Comparison of ENCODE assay signal across 25 cellular contexts in the genomic region with DNA sequence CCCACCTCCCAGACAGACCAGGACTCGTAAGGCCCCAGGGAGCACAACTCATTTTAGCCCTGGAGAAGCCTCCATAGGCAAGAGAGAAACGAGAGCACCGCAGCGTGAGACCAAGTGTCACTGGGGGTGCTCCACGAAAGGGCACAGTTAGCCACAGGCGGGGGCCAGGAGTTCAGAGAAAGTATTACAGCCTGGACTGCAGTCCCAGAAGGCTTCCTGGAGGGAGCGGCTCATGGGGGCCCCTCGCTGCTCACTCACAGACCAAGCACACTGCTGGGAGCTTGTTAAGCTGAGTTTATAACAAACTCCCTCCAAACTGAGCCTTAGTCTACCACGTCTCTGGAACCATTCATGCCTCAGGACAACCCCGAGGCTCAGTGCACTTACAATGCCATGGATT. TPM values are rescaled to one million over a fixed set of nuclear protein-coding genes. Genes with fewer than 3 reads are reported as not detected.
A peak's percentile ranks its signal among the peaks of the same experiment; 100 is the strongest.
DNase-seq lines count a peak whose midpoint lies in the region; ATAC-seq, FAIRE-seq and TF ChIP-seq lines count a peak whose summit lies in the region.
"Had no signal": no experiment of that assay in that cellular context is flagged by ENCODE, and none has a peak within 500 bp of the region (broad histone marks: within the 10 kb centered on the region; RNA-seq: fewer than 3 reads in every experiment).

No MANE protein-coding gene starts in this region.

- no peaks in the 10 kb centered on the region for H3K27me3 Mint-ChIP-seq in natural killer cell treated with Interleukin-12 subunit alpha and Interleukin-12 subunit beta and Interleukin-15 and Interleukin-18, amount 100 ng/mL, for 72 hours
- H3K27me3 Mint-ChIP-seq in natural killer cell (ENCODE audit: low read depth in 2 of 2), result no peaks in the 10 kb centered on the region
- H3K27me3 Mint-ChIP-seq in H9 (ENCODE audit: low read depth), result no peaks in the 10 kb centered on the region
- H3K27me3 Mint-ChIP-seq: CD4-positive, alpha-beta T cell had no signal

- no peak overlapping the region for H3K4me3 ChIP-seq in K562
- H3K4me3 ChIP-seq in gastrocnemius medialis, result no peak overlapping the region
- H3K4me3 ChIP-seq: BLaER1 had no signal

- POLR2A ChIA-PET in K562 (lab: Yijun Ruan, JAX), result no interaction called here

- H3K56ac ChIP-seq in H9 (ENCODE audit: insufficient read length, low read depth, low read length), result no peak overlapping the region

- no peak overlapping the region for H2BK20ac ChIP-seq in H9 (ENCODE audit: low read depth, low read length, poor library complexity, severe bottlenecking)

- H3K27ac Mint-ChIP-seq in natural killer cell treated with Interleukin-12 subunit alpha and Interleukin-12 subunit beta and Interleukin-15 and Interleukin-18, amount 100 ng/mL, for 72 hours, result no peak overlapping the region
- H3K27ac Mint-ChIP-seq in natural killer cell (no peak overlapping the region), H9 (peak overlapping the region in 2 of 3 experiments; percentile 15 to 70; a peak in 3 of 7 replicates)
- H3K27ac Mint-ChIP-seq: CD14-positive monocyte; CD4-positive, alpha-beta T cell; CD8-positive, alpha-beta T cell had no signal

- CTCF ChIA-PET in K562 (lab: Yijun Ruan, JAX; ENCODE audit: low intra/inter-chr PET ratio), result no interaction called here

- TF ChIP-seq EP300 in K562 (IDR thresholded peaks at IDR 0.05; ENCODE audit: low read length), result no peak

- H3T11ph ChIP-seq in H9 (ENCODE audit: low read length), result no peak overlapping the region

- no peak overlapping the region for H2BK15ac ChIP-seq in H9 (ENCODE audit: low read depth, low read length)

- no peaks in the 10 kb centered on the region for H4K20me1 ChIP-seq in H9 (ENCODE audit: control insufficient read depth, insufficient read depth, insufficient read length)
- no peaks in the 10 kb centered on the region; the same call in 1 of the 2 replicates for H4K20me1 ChIP-seq in K562 (replicated peaks; ENCODE audit: control insufficient read depth, insufficient read depth, low read length)

- H3K4ac ChIP-seq in H9 (ENCODE audit: low read depth, low read length), result no peak overlapping the region

- H3K14ac ChIP-seq in H9 (ENCODE audit: insufficient read depth, low read length), result no peak overlapping the region; the same call in 1 of the 2 replicates

- ATAC-seq in natural killer cell treated with Interleukin-12 subunit alpha and Interleukin-12 subunit beta and Interleukin-15 and Interleukin-18, amount 100 ng/mL, for 72 hours, result no peak
- ATAC-seq in natural killer cell (no peak), K562 (no peak), gastrocnemius medialis (no peak)
- ATAC-seq: CD8-positive, alpha-beta T cell had no signal

- H2BK120ac ChIP-seq in H9 (ENCODE audit: low read depth, low read length, poor library complexity, severe bottlenecking), result no peak overlapping the region

- no peak overlapping the region for H4K91ac ChIP-seq in H9 (ENCODE audit: insufficient read length, low read depth, low read length)

- no peak overlapping the region for H3K23ac ChIP-seq in H9 (ENCODE audit: insufficient read length, low read depth, low read length)

- TF ChIP-seq POLR2A in K562 (conservative IDR thresholded peaks at IDR 0.05) (no peak), gastrocnemius medialis (IDR thresholded peaks at IDR 0.05) (no peak)

- no peak overlapping the region for H2AK5ac ChIP-seq in H9 (ENCODE audit: insufficient read length, low read length)

- no peak overlapping the region for H2BK12ac ChIP-seq in H9 (ENCODE audit: insufficient read length, low read depth, low read length)

- no TSS peak for BruUV-seq in K562 (replicated peaks; lab: Mats Ljungman, UMichigan)

- no peak for FAIRE-seq in K562 (lab: Jason Lieb, UNC)
- FAIRE-seq: A204.1, D721Med, G401.6, GM12891, GM19239 had no signal

- in situ Hi-C loops in K562 (cut with MboI), result no loop called here
- in situ Hi-C loops in gastrocnemius medialis (cut with MboI; ENCODE audit: low sequenced_read_pairs in 4 of 4), result no loop called here

- H3K23me2 ChIP-seq in H9 (ENCODE audit: insufficient read length, low read depth, low read length, poor library complexity, severe bottlenecking), result no peaks in the 10 kb centered on the region

- no peaks in the 10 kb centered on the region for H3K9me1 ChIP-seq in K562 (ENCODE audit: control insufficient read depth, insufficient read depth, low read length)

- intact Hi-C loops in natural killer cell (cut with micrococcal nuclease), result no loop called here
- intact Hi-C loops in K562 (cut with micrococcal nuclease), result no loop called here
- intact Hi-C loops in gastrocnemius medialis (cut with DNase I; ENCODE audit: low total_unique reads), result no loop called here

- no peak overlapping the region for H3K4me2 ChIP-seq in H9 (ENCODE audit: insufficient read depth, insufficient read length, low read length)
- H3K4me2 ChIP-seq in K562 (ENCODE audit: insufficient read depth, low read length), result no peak overlapping the region
- H3K4me2 ChIP-seq: BLaER1 had no signal

- no peaks in the 10 kb centered on the region for H3K36me3 Mint-ChIP-seq in natural killer cell treated with Interleukin-12 subunit alpha and Interleukin-12 subunit beta and Interleukin-15 and Interleukin-18, amount 100 ng/mL, for 72 hours
- H3K36me3 Mint-ChIP-seq in natural killer cell (no peaks in the 10 kb centered on the region), H9 (ENCODE audit: insufficient read depth in 1 of 3, low read depth in 3 of 3) (peaks cover 2 to 21% (median 11%) of the 10 kb centered on the region in 3 experiments; a peak in 6 of 7 replicates)

- H2BK5ac ChIP-seq in H9 (ENCODE audit: insufficient read length, low read length), result no peak overlapping the region

- H3K79me1 ChIP-seq in H9 (ENCODE audit: insufficient read depth, low read depth, low read length, poor library complexity, severe bottlenecking), result peaks cover 4% of the 10 kb centered on the region

- H3K27ac ChIP-seq in H9 (ENCODE audit: insufficient read length, low read depth, low read length), result no peak overlapping the region
- no peak overlapping the region for H3K27ac ChIP-seq in K562 (ENCODE audit: extremely low read depth, low read depth, low read length)
- peak overlapping the region; percentile 17 to 61 (median 42) for H3K27ac ChIP-seq in gastrocnemius medialis
- H3K27ac ChIP-seq: BLaER1 had no signal

- no peaks in the 10 kb centered on the region for H3K4me1 ChIP-seq in H9 (ENCODE audit: insufficient read depth, low read length)
- peaks cover 4 to 12% of the 10 kb centered on the region in 2 experiments; a peak in 4 of 5 replicates for H3K4me1 ChIP-seq in K562 (replicated peaks in 1 of 2; ENCODE audit: control insufficient read depth in 2 of 2, insufficient read depth in 2 of 2, low read length in 2 of 2)
- peaks cover 0 to 12% of the 10 kb centered on the region in 2 donors for H3K4me1 ChIP-seq in gastrocnemius medialis
- H3K4me1 ChIP-seq: BE2C, Caco-2 had no signal

- H3K36me3 ChIP-seq in K562 (ENCODE audit: control insufficient read depth, insufficient read depth, low read length) (peaks cover 70% of the 10 kb centered on the region), gastrocnemius medialis (peaks cover 0 to 21% of the 10 kb centered on the region in 2 donors)

- H3K79me2 ChIP-seq in H9 (ENCODE audit: insufficient read depth, low read length), result peaks cover 2% of the 10 kb centered on the region; the same call in 1 of the 2 replicates
- H3K79me2 ChIP-seq in K562 (ENCODE audit: control insufficient read depth, insufficient read depth, low read length), result peaks cover 65% of the 10 kb centered on the region

- H3K9me3 ChIP-seq in H9 (ENCODE audit: control insufficient read depth, low read depth, low read length), result no peaks in the 10 kb centered on the region
- H3K9me3 ChIP-seq in K562 (replicated peaks; ENCODE audit: control insufficient read depth, insufficient read depth, low read depth, low read length), result no peaks in the 10 kb centered on the region
- no peaks in the 10 kb centered on the region for H3K9me3 ChIP-seq in gastrocnemius medialis
- H3K9me3 ChIP-seq: BE2C, BLaER1, Caco-2 had no signal

- H3K9ac ChIP-seq in H9 (ENCODE audit: extremely low read depth, insufficient read length, low read length) (no peak overlapping the region), K562 (ENCODE audit: insufficient read depth in 1 of 2, low read depth in 2 of 2, low read length in 2 of 2) (no peak overlapping the region)
- H3K9ac ChIP-seq: BLaER1 had no signal

- H3K4me3 Mint-ChIP-seq in natural killer cell treated with Interleukin-12 subunit alpha and Interleukin-12 subunit beta and Interleukin-15 and Interleukin-18, amount 100 ng/mL, for 72 hours, result no peak overlapping the region
- no peak overlapping the region for H3K4me3 Mint-ChIP-seq in natural killer cell
- H3K4me3 Mint-ChIP-seq in H9, result no peak overlapping the region
- H3K4me3 Mint-ChIP-seq: CD14-positive monocyte; CD4-positive, alpha-beta T cell; CD8-positive, alpha-beta T cell had no signal

- no peak overlapping the region for H4K5ac ChIP-seq in H9 (ENCODE audit: insufficient read length, low read depth, low read length)

- no peaks in the 10 kb centered on the region for H3K27me3 ChIP-seq in H9 (ENCODE audit: insufficient read depth, low read length)
- H3K27me3 ChIP-seq in K562 (ENCODE audit: control insufficient read depth in 2 of 2, insufficient read depth in 2 of 2, low read length in 2 of 2), result no peaks in the 10 kb centered on the region
- no peaks in the 10 kb centered on the region for H3K27me3 ChIP-seq in gastrocnemius medialis
- H3K27me3 ChIP-seq: BE2C, BLaER1 had no signal

- no peak overlapping the region for H4K8ac ChIP-seq in H9 (replicated peaks; ENCODE audit: insufficient read length, low read depth, low read length)

- DNase-seq in natural killer cell treated with Interleukin-12 subunit alpha and Interleukin-12 subunit beta and Interleukin-15 and Interleukin-18, amount 100 ng/mL, for 72 hours (ENCODE audit: low spot score), result peak; percentile 35
- no peak for DNase-seq in natural killer cell
- DNase-seq in H9, result no peak
- DNase-seq in K562 (ENCODE audit: extremely low read depth in 1 of 4, low spot score in 3 of 4), result no peak
- no peak for DNase-seq in gastrocnemius medialis
- no peak for DNase-seq in central memory CD4-positive, alpha-beta T cell
- no peak for DNase-seq in activated CD8-positive, alpha-beta memory T cell treated with anti-CD3 and anti-CD28 coated beads, Interleukin-2, amount 50 U/mL, for 48 hours
- no peak for DNase-seq in SW480 (ENCODE audit: low spot score)
- DNase-seq: 8988T; ACHN; BE2C; C1 segment of cervical spinal cord; Caco-2; Calu3; CD4-positive, alpha-beta T cell; CD8-positive, alpha-beta T cell; DMS79 treated with DMSO at 0.1 percent for 48 hours; GF-D8 had no signal

- no peaks in the 10 kb centered on the region for H3K9me3 Mint-ChIP-seq in natural killer cell treated with Interleukin-12 subunit alpha and Interleukin-12 subunit beta and Interleukin-15 and Interleukin-18, amount 100 ng/mL, for 72 hours
- H3K9me3 Mint-ChIP-seq in natural killer cell (no peaks in the 10 kb centered on the region), H9 (no peaks in the 10 kb centered on the region)
- H3K9me3 Mint-ChIP-seq: CD4-positive, alpha-beta T cell; CD8-positive, alpha-beta T cell had no signal

- no peak overlapping the region for H3K18ac ChIP-seq in H9 (ENCODE audit: insufficient read length, low read depth, low read length)

- H3K4me1 Mint-ChIP-seq in natural killer cell treated with Interleukin-12 subunit alpha and Interleukin-12 subunit beta and Interleukin-15 and Interleukin-18, amount 100 ng/mL, for 72 hours (ENCODE audit: low read depth in 2 of 2), result peaks cover 3 to 4% of the 10 kb centered on the region in 2 donors
- H3K4me1 Mint-ChIP-seq in natural killer cell (peaks cover 6 to 12% of the 10 kb centered on the region in 2 donors), H9 (no peaks in the 10 kb centered on the region; a peak in 1 of 4 replicates)

- WGBS in H9 (ENCODE audit: extremely low coverage, insufficient read length, low lambda C conversion rate), result no CpG with 5 or more reads among the region's 10 CpGs
- WGBS in K562 (ENCODE audit: insufficient coverage, low coverage, missing lambda C conversion rate), result 98% methylated on average over 8 of the region's 10 CpGs

- TF ChIP-seq CTCF in natural killer cell (IDR thresholded peaks at IDR 0.05), result no peak
- TF ChIP-seq CTCF in H9 (conservative IDR thresholded peaks at IDR 0.05), result no peak
- no peak for TF ChIP-seq CTCF in K562 (IDR thresholded peaks at IDR 0.05 in 2 of 3, conservative IDR thresholded peaks at IDR 0.05 in 1 of 3; ENCODE audit: insufficient read depth in 2 of 3, low read depth in 1 of 3, low read length in 3 of 3)
- TF ChIP-seq CTCF in gastrocnemius medialis (IDR thresholded peaks at IDR 0.05 in 4 of 5, conservative IDR thresholded peaks at IDR 0.05 in 1 of 5), result no peak

- TF ChIP-seq RAD21 in K562 (CRISPR knock-in tag; conservative IDR thresholded peaks at IDR 0.05 in 1 of 2, IDR thresholded peaks at IDR 0.05 in 1 of 2), result no peak

- no peak overlapping the region for H2AFZ ChIP-seq in H9 (ENCODE audit: low read length)
- H2AFZ ChIP-seq in K562 (ENCODE audit: low read depth, low read length), result no peak overlapping the region

RNA-seq across cellular contexts. Expression of a gene that starts 16.5 kb away (rescaled TPM):
- total RNA-seq in natural killer cell treated with Interleukin-12 subunit alpha and Interleukin-12 subunit beta and Interleukin-15 and Interleukin-18, amount 100 ng/mL, for 72 hours, result 10 to 100 TPM; 47.3 to 55.6 TPM
- total RNA-seq in natural killer cell (10 to 100 TPM; 35.8 to 47.1 (median 40.8) TPM), H9 (2021) (40.7 and 41.6 TPM in 2 replicates), K562 (2014; rRNA removed) (42.2 and 48.9 TPM in 2 replicates), K562 (2014; rRNA removed; fragmentation: Illumina TruSeq; extraction: Trizol) (52.4 and 56.9 TPM in 2 replicates), K562 (2015; rRNA removed; fragmentation: Illumina TruSeq; extraction: Trizol) (64.0 and 66.2 TPM in 2 replicates), K562 (2021) (71.3 and 74.0 TPM in 2 replicates), gastrocnemius medialis (10 to 100 TPM; 36.4 to 78.3 (median 53.5) TPM)
- 164 and 173 TPM in 2 replicates for total RNA-seq in K562 (2011; cell fraction: chromatin; rRNA removed; ENCODE audit: low replicate concordance)
- total RNA-seq in K562 (2011; cell fraction: nucleolus; rRNA removed), result 94.1 and 96.4 TPM in 2 replicates
- 75.4 and 97.2 TPM in 2 replicates for total RNA-seq in K562 (2011; cell fraction: nucleoplasm; rRNA removed)
- polyA plus RNA-seq in K562 (2011; rRNA removed) (61.4 and 67.2 TPM in 2 replicates), K562 (2014; fragmentation: Illumina TruSeq; extraction: Trizol) (54.3 and 60.2 TPM in 2 replicates), K562 (2014; fragmentation: Nextera tagmentation; extraction: Ambion mirVana) (1 to 10 TPM; 5.3 to 7.2 TPM), K562 (2014; rRNA removed) (46.7 and 54.2 TPM in 2 replicates)
- polyA plus RNA-seq in K562 (2011; cell fraction: cytosol; rRNA removed), result 35.5 and 45.2 TPM in 2 replicates
- 59.3 and 73.4 TPM in 2 replicates for polyA plus RNA-seq in K562 (2011; cell fraction: nucleus; rRNA removed)
- 52.4 and 57.0 TPM in 2 replicates for polyA plus RNA-seq in K562 (2012)
- 97.7 and 99.1 TPM in 2 replicates for polyA minus RNA-seq in K562 (2011; rRNA and poly(A)+ RNA removed)
- 33.7 and 42.9 TPM in 2 replicates for polyA minus RNA-seq in K562 (2011; cell fraction: cytosol; rRNA and poly(A)+ RNA removed)
- polyA minus RNA-seq in K562 (2011; cell fraction: nucleus; rRNA and poly(A)+ RNA removed), result 35.9 and 75.0 TPM in 2 replicates

RNA-seq across cellular contexts. Expression of a gene that starts 17.1 kb away (rescaled TPM):
- total RNA-seq in natural killer cell treated with Interleukin-12 subunit alpha and Interleukin-12 subunit beta and Interleukin-15 and Interleukin-18, amount 100 ng/mL, for 72 hours, result under 1 TPM in 1 of 2 donors, not detected in 1; 0.20 TPM
- under 1 TPM; 0.12 to 0.41 (median 0.40) TPM for total RNA-seq in natural killer cell
- 0.09 and 0.13 TPM in 2 replicates for total RNA-seq in H9 (2021)
- 0.14 and 0.72 TPM in 2 replicates for total RNA-seq in K562 (2011; cell fraction: chromatin; rRNA removed; ENCODE audit: low replicate concordance)
- 0.83 and 1.7 TPM in 2 replicates for total RNA-seq in K562 (2011; cell fraction: nucleolus; rRNA removed)
- 0.61 and 0.66 TPM in 2 replicates for total RNA-seq in K562 (2011; cell fraction: nucleoplasm; rRNA removed)
- total RNA-seq in K562 (2014; rRNA removed), result 1.3 and 1.5 TPM in 2 replicates
- 0.41 and 0.58 TPM in 2 replicates for total RNA-seq in K562 (2014; rRNA removed; fragmentation: Illumina TruSeq; extraction: Trizol)
- 0.83 and 1.1 TPM in 2 replicates for total RNA-seq in K562 (2015; rRNA removed; fragmentation: Illumina TruSeq; extraction: Trizol)
- 1.2 TPM in 2 replicates for total RNA-seq in K562 (2021)
- 0.24 and 0.31 TPM in 2 replicates for polyA plus RNA-seq in K562 (2011; rRNA removed)
- polyA plus RNA-seq in K562 (2011; cell fraction: cytosol; rRNA removed), result 0.21 and 0.58 TPM in 2 replicates
- polyA plus RNA-seq in K562 (2011; cell fraction: nucleus; rRNA removed), result 0.37 and 0.40 TPM in 2 replicates
- 0.57 and 0.64 TPM in 2 replicates for polyA plus RNA-seq in K562 (2012)
- 0.28 and 0.47 TPM in 2 replicates for polyA plus RNA-seq in K562 (2014; fragmentation: Illumina TruSeq; extraction: Trizol)
- under 1 TPM; 0.03 to 0.04 TPM for polyA plus RNA-seq in K562 (2014; fragmentation: Nextera tagmentation; extraction: Ambion mirVana)
- 0.49 and 1.2 TPM in 2 replicates for polyA plus RNA-seq in K562 (2014; rRNA removed)
- 0.33 and 0.42 TPM in 2 replicates for polyA minus RNA-seq in K562 (2011; rRNA and poly(A)+ RNA removed)
- polyA minus RNA-seq in K562 (2011; cell fraction: cytosol; rRNA and poly(A)+ RNA removed), result 0.67 TPM in 1 of 2 replicates, not detected in the other
- 0.67 and 1.00 TPM in 2 replicates for polyA minus RNA-seq in K562 (2011; cell fraction: nucleus; rRNA and poly(A)+ RNA removed)
- 10 to 100 TPM in 1 of 4 donors, 1 to 10 TPM in 3; 3.9 to 10.6 (median 6.0) TPM for total RNA-seq in gastrocnemius medialis
- polyA plus RNA-seq: CD14-positive monocyte had no signal

RNA-seq across cellular contexts. Expression of a gene that starts 33.1 kb away (rescaled TPM):
- total RNA-seq in natural killer cell treated with Interleukin-12 subunit alpha and Interleukin-12 subunit beta and Interleukin-15 and Interleukin-18, amount 100 ng/mL, for 72 hours, result 10 to 100 TPM; 19.6 to 21.7 TPM
- total RNA-seq in natural killer cell (1 to 10 TPM; 6.4 to 9.6 (median 8.2) TPM), H9 (2021) (6.1 TPM in 2 replicates), K562 (2014; rRNA removed) (14.9 and 23.0 TPM in 2 replicates), K562 (2014; rRNA removed; fragmentation: Illumina TruSeq; extraction: Trizol) (13.5 and 13.8 TPM in 2 replicates), K562 (2015; rRNA removed; fragmentation: Illumina TruSeq; extraction: Trizol) (13.8 and 14.4 TPM in 2 replicates), K562 (2021) (24.1 and 24.8 TPM in 2 replicates), gastrocnemius medialis (10 to 100 TPM; 28.8 to 34.8 (median 29.2) TPM)
- total RNA-seq in K562 (2011; cell fraction: chromatin; rRNA removed; ENCODE audit: low replicate concordance), result 12.2 and 13.0 TPM in 2 replicates
- total RNA-seq in K562 (2011; cell fraction: nucleolus; rRNA removed), result 12.4 and 16.3 TPM in 2 replicates
- total RNA-seq in K562 (2011; cell fraction: nucleoplasm; rRNA removed), result 14.6 and 19.5 TPM in 2 replicates
- polyA plus RNA-seq in K562 (2011; rRNA removed) (9.6 and 10.4 TPM in 2 replicates), K562 (2014; fragmentation: Illumina TruSeq; extraction: Trizol) (11.6 and 12.3 TPM in 2 replicates), K562 (2014; fragmentation: Nextera tagmentation; extraction: Ambion mirVana) (10 to 100 TPM; 28.2 to 38.6 TPM), K562 (2014; rRNA removed) (9.7 TPM in 2 replicates)
- 8.6 and 10.8 TPM in 2 replicates for polyA plus RNA-seq in K562 (2011; cell fraction: cytosol; rRNA removed)
- polyA plus RNA-seq in K562 (2011; cell fraction: nucleus; rRNA removed), result 4.9 and 6.9 TPM in 2 replicates
- 11.7 and 12.1 TPM in 2 replicates for polyA plus RNA-seq in K562 (2012)
- 7.7 and 10.1 TPM in 2 replicates for polyA minus RNA-seq in K562 (2011; rRNA and poly(A)+ RNA removed)
- polyA minus RNA-seq in K562 (2011; cell fraction: cytosol; rRNA and poly(A)+ RNA removed), result 15.2 and 15.6 TPM in 2 replicates
- polyA minus RNA-seq in K562 (2011; cell fraction: nucleus; rRNA and poly(A)+ RNA removed), result 9.9 and 11.7 TPM in 2 replicates

Comparison
In these comparisons a context has a peak if more than half of its experiments do, and no peak if none do; other contexts are left out.
1. H3K27ac Mint-ChIP-seq: peak in H9 (2 of 3); none in natural killer cell treated with Interleukin-12 subunit alpha and Interleukin-12 subunit beta and Interleukin-15 and Interleukin-18, amount 100 ng/mL, for 72 hours (0 of 2) and natural killer cell (0 of 2).
2. H3K27ac ChIP-seq: peak in gastrocnemius medialis (4 of 4); none in H9 (single experiment) and K562 (single experiment).